8 cellular contexts compared by ENCODE assay signal in genomic region chr3:101676765-101677435, GRCh38. TPM values are rescaled to one million over a fixed set of nuclear protein-coding genes. Genes with fewer than 3 reads are reported as not detected.
DNase-seq lines count a peak whose midpoint lies in the region; ATAC-seq, FAIRE-seq and TF ChIP-seq lines count a peak whose summit lies in the region.

Gene ZBTB11 (minus strand): TSS chr3:101677132. CDS start chr3:101676914, 218 bp downstream.

- intact Hi-C loops in activated CD8-positive, alpha-beta T cell treated with anti-CD3 and anti-CD28 coated beads for 36 hours (cut with micrococcal nuclease): loop anchor here (2.0 kb wide), 1 partner anchor 102 kb away; the partner anchor contains the start of gene PCNP
- intact Hi-C loops in mucosa of descending colon (cut with DNase I, micrococcal nuclease): loop anchor here in 1 of 2 donors (10.0 kb wide), 1 partner anchor 102 kb away; the partner anchor contains the start of gene PCNP

- FAIRE-seq in endometrium (lab: Jason Lieb, UNC): peak; percentile 99

- H3K36me3 Mint-ChIP-seq in activated CD8-positive, alpha-beta T cell treated with anti-CD3 and anti-CD28 coated beads for 36 hours (ENCODE audit: low read depth): peaks cover 57% of the 10 kb centered on the region

- H3K4me1 ChIP-seq in BE2C (no peaks in the 10 kb centered on the region), mucosa of descending colon (ENCODE audit: low read depth) (peaks cover 19% of the 10 kb centered on the region)

- no peaks in the 10 kb centered on the region for H3K9me3 Mint-ChIP-seq in activated CD8-positive, alpha-beta T cell treated with anti-CD3 and anti-CD28 coated beads for 36 hours

- TF ChIP-seq CTCF in BE2C (IDR thresholded peaks at IDR 0.05; ENCODE audit: low read depth, low read length): peak; percentile 72
- TF ChIP-seq CTCF in activated CD8-positive, alpha-beta T cell treated with anti-CD3 and anti-CD28 coated beads for 36 hours (IDR thresholded peaks at IDR 0.05): no peak
- TF ChIP-seq CTCF in mucosa of descending colon (IDR thresholded peaks at IDR 0.05): peak; percentile 34

- H3K9me3 ChIP-seq in BE2C: no peaks in the 10 kb centered on the region
- H3K9me3 ChIP-seq in mucosa of descending colon: no peaks in the 10 kb centered on the region

- H3K4me3 ChIP-seq in BE2C (ENCODE audit: low read depth, low read length): peak within 1 kb of the TSS; percentile 93
- H3K4me3 ChIP-seq in mucosa of descending colon: peak within 1 kb of the TSS; percentile 91

- H3K36me3 ChIP-seq in BE2C (peaks cover 21% of the 10 kb centered on the region), mucosa of descending colon (ENCODE audit: low read depth) (peaks cover 7% of the 10 kb centered on the region)

- POLR2A ChIA-PET in activated CD8-positive, alpha-beta T cell treated with anti-CD3 and anti-CD28 coated beads for 36 hours (lab: Charles Lee): interaction anchor here (0.6 to 3.2 kb wide), 15 partner anchors 9 to 172 kb away, joined by 3 to 80 read pairs (median 3); partner anchors contain the start of genes CEP97, NFKBIZ, PCNP and RPL24

- no peaks in the 10 kb centered on the region for H3K27me3 ChIP-seq in BE2C

- CTCF ChIA-PET in activated CD8-positive, alpha-beta T cell treated with anti-CD3 and anti-CD28 coated beads for 36 hours (lab: Charles Lee): interaction anchor here (0.9 to 3.4 kb wide), 8 partner anchors 9 to 112 kb away, joined by 3 to 19 read pairs (median 4); partner anchors contain the start of genes PCNP and RPL24

- H3K27me3 Mint-ChIP-seq in activated CD8-positive, alpha-beta T cell treated with anti-CD3 and anti-CD28 coated beads for 36 hours: no peaks in the 10 kb centered on the region

- peaks cover 48% of the 10 kb centered on the region for H3K4me1 Mint-ChIP-seq in activated CD8-positive, alpha-beta T cell treated with anti-CD3 and anti-CD28 coated beads for 36 hours (ENCODE audit: low read depth)

- peak within 1 kb of the TSS; percentile 92 for H3K4me3 Mint-ChIP-seq in activated CD8-positive, alpha-beta T cell treated with anti-CD3 and anti-CD28 coated beads for 36 hours

- DNase-seq in BE2C: peak; percentile 99
- DNase-seq in HS-27A (ENCODE audit: low read depth): peak; percentile 100
- DNase-seq in activated CD8-positive, alpha-beta T cell treated with anti-CD3 and anti-CD28 coated beads for 36 hours: peak; percentile 100
- DNase-seq in mucosa of descending colon: peak; percentile 99 to 100 (median 100)
- peak; percentile 100 for DNase-seq in stimulated activated CD8-positive, alpha-beta memory T cell treated with anti-CD3 and anti-CD28 coated beads, Interleukin-4, amount 100 ng/mL, for 48 hours
- no peak for DNase-seq in NCI-H2029 treated with DMSO at 0.1 percent for 48 hours (lab: John Stamatoyannopoulos, UW)

- ATAC-seq in GM19455 (IDR thresholded peaks at IDR 0.05; ENCODE audit: unreplicated experiment) (peak; percentile 66), mucosa of descending colon (peak; percentile 88)
- ATAC-seq in activated CD8-positive, alpha-beta T cell treated with anti-CD3 and anti-CD28 coated beads for 36 hours: peak; percentile 71

- peak within 1 kb of the TSS; percentile 93 for H3K27ac Mint-ChIP-seq in activated CD8-positive, alpha-beta T cell treated with anti-CD3 and anti-CD28 coated beads for 36 hours

RNA-seq across cellular contexts. Expression of gene ZBTB11, which starts in this region (rescaled TPM):
- 18.6 TPM for polyA plus RNA-seq in BE2C (2012; ENCODE audit: insufficient read depth, insufficient read length, low read depth)
- total RNA-seq in activated CD8-positive, alpha-beta T cell treated with anti-CD3 and anti-CD28 coated beads for 36 hours: 10 to 100 TPM; 28.5 to 29.6 TPM
- total RNA-seq in mucosa of descending colon: 10 to 100 TPM; 13.0 to 19.4 (median 13.1) TPM
